27 cellular contexts compared by ENCODE assay signal in genomic region chr4:152364883-152365282, GRCh38.
"Had no signal": no experiment of that assay in that cellular context is flagged by ENCODE, and none has a peak within 500 bp of the region (broad histone marks: within the 10 kb centered on the region; RNA-seq: fewer than 3 reads in every experiment).

No MANE protein-coding gene starts in this region.

- H3K4me3 ChIP-seq: adrenal gland, ascending aorta, colonic mucosa, dorsolateral prefrontal cortex, esophagus muscularis mucosa, heart left ventricle, lower lobe of right lung, neural progenitor cell, sigmoid colon, smooth muscle cell, tibial artery had no signal

- ATAC-seq: activated CD4-positive, alpha-beta T cell treated with anti-CD3 and anti-CD28 coated beads for 36 hours; activated T-cell treated with anti-CD3 and anti-CD28 coated beads, Interleukin-2, amount 50 U/mL, for 4 hours; left lobe of liver; lower lobe of right lung; T-helper 17 cell had no signal

- H3K4me1 ChIP-seq: colonic mucosa, neural progenitor cell had no signal

- H3K27me3 Mint-ChIP-seq: activated B cell treated with CpG ODN at 0.5 μM for 24 hours; activated CD4-positive, alpha-beta T cell treated with anti-CD3 and anti-CD28 coated beads for 36 hours; activated naive CD8-positive, alpha-beta T cell; naive B cell; T-helper 17 cell had no signal

- H3K9me3 Mint-ChIP-seq: activated B cell treated with CpG ODN at 0.5 μM for 24 hours; activated T-cell treated with anti-CD3 and anti-CD28 coated beads, Interleukin-2, amount 50 U/mL, for 4 hours had no signal

- H3K27me3 ChIP-seq: adrenal gland, ascending aorta, colonic mucosa, dorsolateral prefrontal cortex, esophagus muscularis mucosa, heart left ventricle, neural progenitor cell, sigmoid colon, tibial artery had no signal

- DNase-seq: activated B cell treated with CpG ODN at 0.5 μM for 24 hours; activated CD4-positive, alpha-beta T cell treated with anti-CD3 and anti-CD28 coated beads for 36 hours; activated CD4-positive, alpha-beta T cell treated with anti-CD3 and anti-CD28 coated beads, Interleukin-2, amount 50 U/mL, for 48 hours; activated CD8-positive, alpha-beta memory T cell treated with anti-CD3 and anti-CD28 coated beads, Interleukin-2, amount 50 U/mL, for 48 hours; activated naive CD4-positive, alpha-beta T cell; activated T-cell treated with anti-CD3 and anti-CD28 coated beads, Interleukin-2, amount 50 U/mL, for 4 hours; adrenal gland; colonic mucosa; dorsolateral prefrontal cortex; heart left ventricle; kidney; lower lobe of right lung; naive B cell; retina; sigmoid colon; stimulated activated CD4-positive, alpha-beta T cell treated with anti-CD3 and anti-CD28 coated beads, Interleukin-15, amount 100 ng/mL, for 24 hours; stimulated activated CD8-positive, alpha-beta memory T cell treated with anti-CD3 and anti-CD28 coated beads, Interleukin-4, amount 100 ng/mL, for 48 hours; stimulated activated naive CD4-positive, alpha-beta T cell treated with Interleukin-2 at 50 U/mL for 16 hours; T-helper 17 cell; tibial artery had no signal

- H3K27ac Mint-ChIP-seq: activated B cell treated with CpG ODN at 0.5 μM for 24 hours; activated CD4-positive, alpha-beta T cell treated with anti-CD3 and anti-CD28 coated beads for 36 hours; activated naive CD8-positive, alpha-beta T cell; activated T-helper 2 cell treated with anti-CD3 and anti-CD28 coated beads, Interferon-gamma antibody, Interleukin-2, Interleukin-4, amounts not matched to agents 10 μg/mL and 5 μg/mL and 100 μg/mL, durations not matched to agents 14 hours and 24 hours and 36 hours; neural progenitor cell; T-helper 17 cell had no signal

- H3K4me3 Mint-ChIP-seq: activated B cell treated with CpG ODN at 0.5 μM for 24 hours; activated CD4-positive, alpha-beta T cell treated with anti-CD3 and anti-CD28 coated beads for 36 hours; activated naive CD8-positive, alpha-beta T cell; activated T-cell treated with anti-CD3 and anti-CD28 coated beads, Interleukin-2, amount 50 U/mL, for 4 hours; naive B cell; neural progenitor cell; T-helper 17 cell had no signal

- H3K36me3 ChIP-seq: adrenal gland, ascending aorta, colonic mucosa, lower lobe of right lung, neural progenitor cell, sigmoid colon, tibial artery had no signal

- H3K9me3 ChIP-seq: adrenal gland, colonic mucosa, esophagus muscularis mucosa, lower lobe of right lung, sigmoid colon, tibial artery had no signal

- H3K27ac ChIP-seq: adrenal gland, ascending aorta, colonic mucosa, dorsolateral prefrontal cortex, esophagus muscularis mucosa, lower lobe of right lung, neural progenitor cell, sigmoid colon, tibial artery had no signal
